In genomic region chr9:125549465-125550215, GRCh38 we compare ENCODE assay signal across 1 cellular context.
TF ChIP-seq lines count a peak whose summit lies in the region.

No MANE protein-coding gene starts in this region.

TF ChIP-seq in GM12878, 131 proteins besides CTCF, POLR2A, EP300 and RAD21 (continued from another document):
- TF ChIP-seq CEBPZ (IDR thresholded peaks at IDR 0.05; ENCODE audit: low read depth, low read length): no peak
- no peak for TF ChIP-seq YBX1 (IDR thresholded peaks at IDR 0.05)
- TF ChIP-seq BHLHE40 (IDR thresholded peaks at IDR 0.05; ENCODE audit: borderline replicate concordance in 1 of 2, low read depth in 2 of 2, low read length in 1 of 2): no peak
- no peak for TF ChIP-seq RELB (IDR thresholded peaks at IDR 0.05; ENCODE audit: low read depth)
- no peak for TF ChIP-seq BCLAF1 (IDR thresholded peaks at IDR 0.05)
- no peak for TF ChIP-seq KDM1A (IDR thresholded peaks at IDR 0.05; ENCODE audit: borderline replicate concordance)
- TF ChIP-seq IRF4 (IDR thresholded peaks at IDR 0.05; ENCODE audit: low read depth, low read length): no peak
- TF ChIP-seq ZNF274 (IDR thresholded peaks at IDR 0.05; ENCODE audit: insufficient read depth, insufficient read length): no peak
- TF ChIP-seq CBX5 (IDR thresholded peaks at IDR 0.05; ENCODE audit: low read depth): no peak
- no peak for TF ChIP-seq ESRRA (IDR thresholded peaks at IDR 0.05; ENCODE audit: low read length)
- no peak for TF ChIP-seq STAT3 (IDR thresholded peaks at IDR 0.05; ENCODE audit: low read depth, low read length)
TF ChIP-seq in GM12878: peak in this region for 0.
